1 cellular context compared by ENCODE assay signal in the genomic region with DNA sequence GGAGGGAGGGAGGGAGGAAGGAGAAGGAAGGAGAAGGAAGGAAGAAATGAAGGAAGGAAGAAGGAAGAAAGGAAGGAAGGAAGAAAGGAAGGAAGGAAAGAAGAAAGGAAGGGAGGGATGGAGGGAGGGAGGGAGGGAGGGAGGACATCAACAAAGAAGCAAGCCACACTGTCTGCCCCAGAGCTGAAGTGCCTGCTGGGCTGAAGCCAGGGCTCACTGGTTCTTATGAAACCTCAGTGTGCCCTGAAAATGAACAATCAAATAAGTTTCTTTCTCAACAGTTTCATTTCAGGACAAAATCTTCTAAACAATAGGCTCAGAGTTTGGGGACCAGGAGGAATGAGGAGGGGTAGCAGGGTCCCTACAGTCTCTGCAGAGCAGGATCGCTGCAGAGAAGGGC.
TF ChIP-seq lines count a peak whose summit lies in the region.

No MANE protein-coding gene starts in this region.

TF ChIP-seq in K562, 482 proteins besides CTCF, POLR2A, EP300 and RAD21:
- TF ChIP-seq, protein P1, sequence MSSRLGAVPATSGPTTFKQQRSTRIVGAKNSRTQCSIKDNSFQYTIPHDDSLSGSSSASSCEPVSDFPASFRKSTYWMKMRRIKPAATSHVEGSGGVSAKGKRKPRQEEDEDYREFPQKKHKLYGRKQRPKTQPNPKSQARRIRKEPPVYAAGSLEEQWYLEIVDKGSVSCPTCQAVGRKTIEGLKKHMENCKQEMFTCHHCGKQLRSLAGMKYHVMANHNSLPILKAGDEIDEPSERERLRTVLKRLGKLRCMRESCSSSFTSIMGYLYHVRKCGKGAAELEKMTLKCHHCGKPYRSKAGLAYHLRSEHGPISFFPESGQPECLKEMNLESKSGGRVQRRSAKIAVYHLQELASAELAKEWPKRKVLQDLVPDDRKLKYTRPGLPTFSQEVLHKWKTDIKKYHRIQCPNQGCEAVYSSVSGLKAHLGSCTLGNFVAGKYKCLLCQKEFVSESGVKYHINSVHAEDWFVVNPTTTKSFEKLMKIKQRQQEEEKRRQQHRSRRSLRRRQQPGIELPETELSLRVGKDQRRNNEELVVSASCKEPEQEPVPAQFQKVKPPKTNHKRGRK (tag; IDR thresholded peaks at IDR 0.05): 0 out of 2 replicates have a peak, but pooled peaks have one; percentile 20
- TF ChIP-seq STAG1 (CRISPR knock-in tag; IDR thresholded peaks at IDR 0.05; ENCODE audit: borderline replicate concordance): no peak
TF ChIP-seq in K562: peak in this region for 1.
